8 cellular contexts compared by ENCODE assay signal in genomic region chr12:56634837-56635538, GRCh38. TPM values are rescaled to one million over a fixed set of nuclear protein-coding genes. Genes with fewer than 3 reads are reported as not detected.
DNase-seq lines count a peak whose midpoint lies in the region; ATAC-seq, FAIRE-seq and TF ChIP-seq lines count a peak whose summit lies in the region.

No MANE protein-coding gene starts in this region.

- H3K56ac ChIP-seq in mesendoderm (ENCODE audit: low read length), result peak overlapping the region; percentile 91

- H3K4me2 ChIP-seq in endothelial cell of umbilical vein (ENCODE audit: insufficient read depth, low read length), result peak overlapping the region; percentile 71
- peak overlapping the region; percentile 91 for H3K4me2 ChIP-seq in mesendoderm (ENCODE audit: low read length)

- H2BK120ac ChIP-seq in mesendoderm (ENCODE audit: low read depth, low read length), result no peak overlapping the region

- intact Hi-C loops in endothelial cell of umbilical vein (cut with micrococcal nuclease), result loop anchor here (5.0 kb wide), 2 partner anchors 352 to 477 kb away; partner anchors contain the start of gene STAT6

- no peak for DNase-seq in AG09319 (ENCODE audit: extremely low read depth, low read depth)
- peak; percentile 55 for DNase-seq in NOMO-1 treated with DMSO at 0.1 percent for 48 hours (lab: John Stamatoyannopoulos, UW; ENCODE audit: unreplicated experiment)
- peak; percentile 52 for DNase-seq in activated T-cell treated with anti-CD3 and anti-CD28 coated beads for 24 hours (ENCODE audit: low read depth)
- DNase-seq in endothelial cell of umbilical vein (ENCODE audit: low read depth, low spot score), result peak; percentile 70
- peak; percentile 96 for DNase-seq in mesendoderm
- DNase-seq in stimulated activated naive CD4-positive, alpha-beta T cell treated with Interleukin-2 at 50 U/mL for 16 hours (lab: John Stamatoyannopoulos, UW), result peak; percentile 63

- TF ChIP-seq CTCF in AG09319 (IDR thresholded peaks at IDR 0.05; ENCODE audit: low read depth, low read length) (peak; percentile 55), endothelial cell of umbilical vein (IDR thresholded peaks at IDR 0.05; ENCODE audit: extremely low read depth in 1 of 2, insufficient read depth in 1 of 2, low read depth in 1 of 2, low read length in 2 of 2) (peak in 1 of 2 donors; percentile 43)

- H3K27me3 ChIP-seq in HUES48 (ENCODE audit: control insufficient read depth, insufficient read depth, low read length) (no peaks in the 10 kb centered on the region), endothelial cell of umbilical vein (ENCODE audit: control insufficient read depth in 2 of 2, insufficient read depth in 2 of 2, low read length in 2 of 2) (no peaks in the 10 kb centered on the region), mesendoderm (ENCODE audit: insufficient read depth, low read length, poor library complexity) (no peaks in the 10 kb centered on the region)

- WGBS in mesendoderm (ENCODE audit: extremely low coverage, insufficient coverage, low lambda C conversion rate), result no CpG with 5 or more reads among the region's 45 CpGs

- no peak overlapping the region for H4K8ac ChIP-seq in mesendoderm (ENCODE audit: low read depth, low read length)

- H2AFZ ChIP-seq in endothelial cell of umbilical vein (ENCODE audit: low read depth, low read length), result peak overlapping the region; percentile 28

- H3K79me2 ChIP-seq in endothelial cell of umbilical vein (ENCODE audit: control insufficient read depth, insufficient read depth, low read length), result peaks cover 18% of the 10 kb centered on the region
- H3K79me2 ChIP-seq in mesendoderm (ENCODE audit: control insufficient read depth, insufficient read depth, low read length), result peaks cover 3% of the 10 kb centered on the region

- peak overlapping the region; percentile 65 for H2BK5ac ChIP-seq in mesendoderm (ENCODE audit: low read length)

- peak overlapping the region; percentile 89 for H3K4me3 ChIP-seq in HUES48 (ENCODE audit: low read depth, low read length)
- H3K4me3 ChIP-seq in endothelial cell of umbilical vein (replicated peaks in 1 of 3; ENCODE audit: insufficient read depth in 1 of 3, low read depth in 1 of 3, low read length in 3 of 3), result peak overlapping the region; percentile 21 to 76 (median 60)
- peak overlapping the region; percentile 79 for H3K4me3 ChIP-seq in mesendoderm (ENCODE audit: low read length)

- peak; percentile 67 for FAIRE-seq in endothelial cell of umbilical vein (lab: Jason Lieb, UNC)

- H3K79me1 ChIP-seq in mesendoderm (ENCODE audit: low read length), result peaks cover 10% of the 10 kb centered on the region

- H3K36me3 ChIP-seq in HUES48 (ENCODE audit: control insufficient read depth, insufficient read depth, low read length) (peaks cover 29% of the 10 kb centered on the region), endothelial cell of umbilical vein (ENCODE audit: control insufficient read depth in 2 of 2, extremely low read depth in 1 of 2, insufficient read depth in 2 of 2, low read length in 2 of 2) (peaks cover 15 to 17% of the 10 kb centered on the region in 2 experiments), mesendoderm (ENCODE audit: control insufficient read depth, insufficient read depth, low read length) (peaks cover 11% of the 10 kb centered on the region)

- dilution Hi-C loops in endothelial cell of umbilical vein (cut with MboI; ENCODE audit: extremely low pct_ligation_motif_present, low sequenced_read_pairs), result no loop called here

- H3K9ac ChIP-seq in HUES48 (ENCODE audit: low read depth, low read length), result peak overlapping the region; percentile 33; the same call in 1 of the 2 replicates
- H3K9ac ChIP-seq in endothelial cell of umbilical vein (replicated peaks; ENCODE audit: extremely low read depth, insufficient read depth, low read length), result peak overlapping the region; percentile 44
- H3K9ac ChIP-seq in mesendoderm (ENCODE audit: low read length), result peak overlapping the region; percentile 60

- H4K20me1 ChIP-seq in endothelial cell of umbilical vein (replicated peaks; ENCODE audit: control insufficient read depth, extremely low read depth, insufficient read depth, low read length), result no peaks in the 10 kb centered on the region

- H3K27ac ChIP-seq in HUES48 (ENCODE audit: low read depth, low read length) (peak overlapping the region; percentile 87), endothelial cell of umbilical vein (ENCODE audit: insufficient read depth, low read depth, low read length) (peak overlapping the region; percentile 14), mesendoderm (ENCODE audit: low read depth, low read length) (peak overlapping the region; percentile 91)

- H3K9me3 ChIP-seq in HUES48 (ENCODE audit: control insufficient read depth, insufficient read depth, low read length) (no peaks in the 10 kb centered on the region), endothelial cell of umbilical vein (replicated peaks; ENCODE audit: control insufficient read depth, insufficient read depth, low read length) (no peaks in the 10 kb centered on the region)

- TF ChIP-seq POLR2A in endothelial cell of umbilical vein (IDR thresholded peaks at IDR 0.05; ENCODE audit: low read depth, low read length), result no peak

- ATAC-seq in GM18907 (IDR thresholded peaks at IDR 0.05; ENCODE audit: unreplicated experiment), result peak; percentile 26

- H4K5ac ChIP-seq in mesendoderm (ENCODE audit: low read length), result no peak overlapping the region

- H3K9me1 ChIP-seq in endothelial cell of umbilical vein (replicated peaks; ENCODE audit: control insufficient read depth, extremely low read depth, insufficient read depth, low read length), result no peaks in the 10 kb centered on the region

- H3K4me1 ChIP-seq in HUES48 (ENCODE audit: control insufficient read depth, insufficient read depth, low read length) (peaks cover 37% of the 10 kb centered on the region), endothelial cell of umbilical vein (ENCODE audit: control insufficient read depth, extremely low read depth, insufficient read depth, low read length) (peaks cover 42% of the 10 kb centered on the region), mesendoderm (ENCODE audit: control insufficient read depth, low read depth, low read length) (peaks cover 17% of the 10 kb centered on the region)

- POLR2A ChIA-PET in endothelial cell of umbilical vein (lab: Charles Lee), result no interaction called here

- peak overlapping the region; percentile 44 for H3K4ac ChIP-seq in mesendoderm (ENCODE audit: low read depth, low read length)

- no TSS peak for BruUV-seq in endothelial cell of umbilical vein (replicated peaks; lab: Mats Ljungman, UMichigan)

- H2AK5ac ChIP-seq in mesendoderm (ENCODE audit: low read length), result no peak overlapping the region

- peak overlapping the region; percentile 54 for H3K18ac ChIP-seq in mesendoderm (ENCODE audit: low read length)

- no peak overlapping the region for H2BK15ac ChIP-seq in mesendoderm (replicated peaks; ENCODE audit: low read depth)

- peak overlapping the region; percentile 81 for H3K23ac ChIP-seq in mesendoderm (ENCODE audit: low read length)

- CTCF ChIA-PET in endothelial cell of umbilical vein (lab: Charles Lee), result interaction anchor here (0.7 to 3.9 kb wide), 6 partner anchors 8 to 121 kb away, joined by 3 to 150 read pairs (median 39); partner anchors contain the start of gene RBMS2

TF ChIP-seq in endothelial cell of umbilical vein, 7 proteins besides CTCF, POLR2A, EP300 and RAD21:
- TF ChIP-seq MYC (IDR thresholded peaks at IDR 0.05; ENCODE audit: low read depth, low read length) (no peak), POLR2AphosphoS5 (IDR thresholded peaks at IDR 0.05; ENCODE audit: insufficient read depth, low read depth, low read length) (peak; percentile 7)

RNA-seq across cellular contexts. Expression of gene BAZ2A, which starts 4.9 kb away (rescaled TPM):
- 91.4 and 97.7 TPM in 2 replicates for total RNA-seq in endothelial cell of umbilical vein
- 49.8 and 56.0 TPM in 2 replicates for polyA plus RNA-seq in endothelial cell of umbilical vein
- 46.7 and 47.7 TPM in 2 replicates for polyA plus RNA-seq in endothelial cell of umbilical vein (2011; cell fraction: cytosol; rRNA removed)
- polyA plus RNA-seq in endothelial cell of umbilical vein (2011; cell fraction: nucleus; rRNA removed), result 192 and 263 TPM in 2 replicates
- 47.3 and 50.3 TPM in 2 replicates for polyA plus RNA-seq in endothelial cell of umbilical vein (2012)
- polyA minus RNA-seq in endothelial cell of umbilical vein, result 241 and 260 TPM in 2 replicates
- 43.2 TPM for polyA minus RNA-seq in endothelial cell of umbilical vein (2011; cell fraction: cytosol; rRNA and poly(A)+ RNA removed)
- polyA minus RNA-seq in endothelial cell of umbilical vein (2011; cell fraction: nucleus; rRNA and poly(A)+ RNA removed), result 147 and 206 TPM in 2 replicates
- polyA plus RNA-seq in mesendoderm (2013, experiment 1 of 2), result 66.2 TPM
- polyA plus RNA-seq in mesendoderm (2013, experiment 2 of 2), result 68.8 TPM

RNA-seq across cellular contexts. Expression of gene ATP5F1B, which starts 10.8 kb away (rescaled TPM):
- total RNA-seq in endothelial cell of umbilical vein, result 520 and 590 TPM in 2 replicates
- 829 and 941 TPM in 2 replicates for polyA plus RNA-seq in endothelial cell of umbilical vein
- 770 and 805 TPM in 2 replicates for polyA plus RNA-seq in endothelial cell of umbilical vein (2011; cell fraction: cytosol; rRNA removed)
- 569 and 590 TPM in 2 replicates for polyA plus RNA-seq in endothelial cell of umbilical vein (2011; cell fraction: nucleus; rRNA removed)
- polyA plus RNA-seq in endothelial cell of umbilical vein (2012), result 848 and 969 TPM in 2 replicates
- polyA minus RNA-seq in endothelial cell of umbilical vein, result 1,149 and 1,211 TPM in 2 replicates
- 887 TPM for polyA minus RNA-seq in endothelial cell of umbilical vein (2011; cell fraction: cytosol; rRNA and poly(A)+ RNA removed)
- polyA minus RNA-seq in endothelial cell of umbilical vein (2011; cell fraction: nucleus; rRNA and poly(A)+ RNA removed), result 125 and 191 TPM in 2 replicates
- polyA plus RNA-seq in mesendoderm (2013, experiment 1 of 2), result 707 TPM
- 706 TPM for polyA plus RNA-seq in mesendoderm (2013, experiment 2 of 2)

RNA-seq across cellular contexts. Expression of gene PTGES3, which starts 53.1 kb away (rescaled TPM):
- total RNA-seq in endothelial cell of umbilical vein, result 262 and 278 TPM in 2 replicates
- 33.4 and 48.5 TPM in 2 replicates for polyA plus RNA-seq in endothelial cell of umbilical vein
- 73.3 and 77.3 TPM in 2 replicates for polyA plus RNA-seq in endothelial cell of umbilical vein (2011; cell fraction: cytosol; rRNA removed)
- 37.5 and 49.3 TPM in 2 replicates for polyA plus RNA-seq in endothelial cell of umbilical vein (2011; cell fraction: nucleus; rRNA removed)
- polyA plus RNA-seq in endothelial cell of umbilical vein (2012), result 239 and 400 TPM in 2 replicates
- polyA minus RNA-seq in endothelial cell of umbilical vein, result 21.7 and 27.4 TPM in 2 replicates
- 119 TPM for polyA minus RNA-seq in endothelial cell of umbilical vein (2011; cell fraction: cytosol; rRNA and poly(A)+ RNA removed)
- 26.1 and 27.9 TPM in 2 replicates for polyA minus RNA-seq in endothelial cell of umbilical vein (2011; cell fraction: nucleus; rRNA and poly(A)+ RNA removed)
- polyA plus RNA-seq in mesendoderm (2013, experiment 1 of 2), result 469 TPM
- polyA plus RNA-seq in mesendoderm (2013, experiment 2 of 2), result 463 TPM

Comparison
In these comparisons a context has a peak if more than half of its experiments do, and no peak if none do; other contexts are left out.
1. H3K27ac ChIP-seq: peak in every context shown above with its lines; median percentile 91 in mesendoderm; 87 in HUES48; 14 in endothelial cell of umbilical vein.